ENCODE assay signal across 13 cellular contexts in the genomic region with DNA sequence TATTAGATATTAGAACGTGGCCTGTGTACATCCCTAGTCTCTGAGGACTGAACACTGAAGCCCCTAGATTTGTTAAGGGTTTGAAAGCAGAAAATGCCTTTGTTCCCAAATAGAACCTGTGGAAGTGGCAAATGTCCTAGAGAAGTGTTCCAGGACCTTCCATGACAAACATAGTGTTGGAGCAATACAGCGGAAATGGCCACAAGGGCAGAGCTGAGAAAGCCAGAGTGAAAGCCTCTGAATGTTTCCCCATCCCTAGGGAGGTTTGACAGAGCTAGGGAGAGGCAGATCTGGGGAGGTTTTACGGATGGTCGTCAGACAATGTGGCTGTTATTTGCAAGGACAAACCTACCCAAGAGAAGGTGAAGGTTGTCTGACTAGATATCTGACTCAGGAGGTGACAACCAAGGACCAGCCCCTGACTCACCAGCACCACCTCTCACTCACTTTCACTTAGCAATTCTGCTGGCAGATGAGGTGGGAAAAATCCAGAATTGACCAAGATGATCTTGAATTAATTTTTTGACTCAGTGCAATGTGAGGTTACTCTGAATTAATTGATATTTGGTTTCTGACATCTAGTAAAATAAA. TPM values are rescaled to one million over a fixed set of nuclear protein-coding genes. Genes with fewer than 3 reads are reported as not detected.
A peak's percentile ranks its signal among the peaks of the same experiment; 100 is the strongest.
DNase-seq lines count a peak whose midpoint lies in the region; ATAC-seq and TF ChIP-seq lines count a peak whose summit lies in the region.
"Had no signal": no experiment of that assay in that cellular context is flagged by ENCODE, and none has a peak within 500 bp of the region (broad histone marks: within the 10 kb centered on the region; RNA-seq: fewer than 3 reads in every experiment).

No MANE protein-coding gene starts in this region.

- no peaks in the 10 kb centered on the region for H3K9me3 Mint-ChIP-seq in type B pancreatic cell

- no peaks in the 10 kb centered on the region for H3K79me2 ChIP-seq in Karpas-422 (ENCODE audit: low read length)

- in situ Hi-C loops in GM13977 (cut with MboI; ENCODE audit: low pct_unique_long_range_greater_than_20kb, low sequenced_read_pairs, unreplicated experiment), result no loop called here

- H3K4me3 Mint-ChIP-seq in type B pancreatic cell, result no peak overlapping the region

- intact Hi-C loops in left lung (cut with DNase I), result no loop called here

- no peaks in the 10 kb centered on the region for H3K9me3 ChIP-seq in left lung
- no peaks in the 10 kb centered on the region for H3K9me3 ChIP-seq in Karpas-422 (ENCODE audit: low read length)

- no peak overlapping the region for H3K9ac ChIP-seq in Karpas-422 (ENCODE audit: low read length)

- no peak overlapping the region for H3K27ac Mint-ChIP-seq in type B pancreatic cell

- H3K27me3 ChIP-seq in left lung (no peaks in the 10 kb centered on the region), Karpas-422 (ENCODE audit: low read length) (no peaks in the 10 kb centered on the region)

- H3K4me1 ChIP-seq in left lung, result no peaks in the 10 kb centered on the region
- H3K4me1 ChIP-seq in Karpas-422 (ENCODE audit: low read length), result no peaks in the 10 kb centered on the region

- no peaks in the 10 kb centered on the region for H3K27me3 Mint-ChIP-seq in type B pancreatic cell

- DNase-seq in stimulated activated CD4-positive, alpha-beta T cell treated with anti-CD3 and anti-CD28 coated beads, Interleukin-1b, Interleukin-23, amount 100 ng/mL, for 48 hours, result peak; percentile 39
- no peak for DNase-seq in stimulated activated CD4-positive, alpha-beta T cell treated with anti-CD3 and anti-CD28 coated beads, Interleukin-4, amount 100 ng/mL, for 4 hours
- peak; percentile 18 for DNase-seq in NCI-H526 treated with DMSO at 0.1 percent for 48 hours (lab: John Stamatoyannopoulos, UW)
- peak; percentile 76 for DNase-seq in epithelial cell of esophagus (ENCODE audit: low read depth)
- DNase-seq in type B pancreatic cell (ENCODE audit: extremely low spot score, unreplicated experiment), result no peak
- no peak for DNase-seq in GM13977 (ENCODE audit: low spot score)
- DNase-seq in left lung, result no peak
- no peak for DNase-seq in Karpas-422
- DNase-seq: activated gamma-delta T cell; glutamatergic neuron; MM.1S; nucleus accumbens; stimulated activated naive CD4-positive, alpha-beta T cell treated with Interleukin-2 at 50 U/mL for 16 hours had no signal

- no peak overlapping the region for H3K4me2 ChIP-seq in Karpas-422 (ENCODE audit: low read depth, low read length, poor library complexity, severe bottlenecking)

- TF ChIP-seq CTCF in epithelial cell of esophagus (IDR thresholded peaks at IDR 0.05; ENCODE audit: insufficient read depth, low read depth, low read length, missing control alignments) (peak; percentile 14), type B pancreatic cell (conservative IDR thresholded peaks at IDR 0.05) (peak; percentile 33), GM13977 (IDR thresholded peaks at IDR 0.05; ENCODE audit: extremely low read depth, insufficient read depth, missing control alignments) (no peak), left lung (IDR thresholded peaks at IDR 0.05) (no peak)

- peaks cover 24% of the 10 kb centered on the region for H3K4me1 Mint-ChIP-seq in type B pancreatic cell (ENCODE audit: unreplicated experiment)

- no peak overlapping the region for H2AFZ ChIP-seq in Karpas-422 (ENCODE audit: low read length)

- H3K4me3 ChIP-seq in epithelial cell of esophagus (ENCODE audit: low read length), result no peak overlapping the region
- H3K4me3 ChIP-seq in left lung, result no peak overlapping the region
- no peak overlapping the region for H3K4me3 ChIP-seq in Karpas-422 (ENCODE audit: low read length)

- H3K27ac ChIP-seq in left lung (no peak overlapping the region), Karpas-422 (ENCODE audit: low read length) (no peak overlapping the region)

- no peaks in the 10 kb centered on the region for H3K9me2 ChIP-seq in Karpas-422 (replicated peaks; ENCODE audit: insufficient read depth, low read length)

- H3K36me3 Mint-ChIP-seq in type B pancreatic cell, result no peaks in the 10 kb centered on the region

- H3K36me3 ChIP-seq in left lung (no peaks in the 10 kb centered on the region), Karpas-422 (ENCODE audit: insufficient read depth, low read length) (no peaks in the 10 kb centered on the region)

- ATAC-seq in left lung, result no peak

- no peaks in the 10 kb centered on the region for H4K20me1 ChIP-seq in Karpas-422 (ENCODE audit: insufficient read depth, low read depth, low read length)

RNA-seq across cellular contexts. Expression of a gene that starts 24.1 kb away (rescaled TPM):
- total RNA-seq in type B pancreatic cell (ENCODE audit: low replicate concordance) (3.8 and 5.1 TPM in 2 replicates), left lung (1 to 10 TPM; 6.2 to 7.5 TPM)
- total RNA-seq in Karpas-422 (2014; rRNA removed; shearing (Covaris generic); ENCODE audit: low replicate concordance), result 3.7 and 4.5 TPM in 2 replicates

RNA-seq across cellular contexts. Expression of a gene that starts 52.0 kb away (rescaled TPM):
- total RNA-seq in type B pancreatic cell (ENCODE audit: low replicate concordance), result 5.8 and 18.9 TPM in 2 replicates
- 10 to 100 TPM; 20.8 to 32.1 TPM for total RNA-seq in left lung
- total RNA-seq in Karpas-422 (2014; rRNA removed; shearing (Covaris generic); ENCODE audit: low replicate concordance), result 5.3 TPM in 2 replicates

Comparison
In these comparisons a context has a peak if more than half of its experiments do, and no peak if none do; other contexts are left out.
1. DNase-seq: peak in stimulated activated CD4-positive, alpha-beta T cell treated with anti-CD3 and anti-CD28 coated beads, Interleukin-1b, Interleukin-23, amount 100 ng/mL, for 48 hours (single experiment), NCI-H526 treated with DMSO at 0.1 percent for 48 hours (single experiment) and epithelial cell of esophagus (single experiment); none in stimulated activated CD4-positive, alpha-beta T cell treated with anti-CD3 and anti-CD28 coated beads, Interleukin-4, amount 100 ng/mL, for 4 hours (0 of 2), type B pancreatic cell (single experiment), GM13977 (single experiment), left lung (0 of 2) and Karpas-422 (single experiment).
2. CTCF ChIP-seq: peak in epithelial cell of esophagus (single experiment) and type B pancreatic cell (single experiment); none in GM13977 (single experiment) and left lung (0 of 2).